In genomic region chr15:33580526-33580925, GRCh38 we compare ENCODE assay signal across 25 cellular contexts.
DNase-seq lines count a peak whose midpoint lies in the region; ATAC-seq and TF ChIP-seq lines count a peak whose summit lies in the region.
"Had no signal": no experiment of that assay in that cellular context is flagged by ENCODE, and none has a peak within 500 bp of the region (broad histone marks: within the 10 kb centered on the region; RNA-seq: fewer than 3 reads in every experiment).

No MANE protein-coding gene starts in this region.

- no peak overlapping the region for H3K23ac ChIP-seq in mesendoderm (ENCODE audit: low read length)

- DNase-seq in mammary epithelial cell = peak; percentile 59
- no peak for DNase-seq in MCF 10A (ENCODE audit: unreplicated experiment)
- peak; percentile 42 for DNase-seq in astrocyte of the hippocampus (ENCODE audit: low read depth, low spot score)
- DNase-seq in mesendoderm = no peak
- DNase-seq in aorta = no peak
- DNase-seq in activated CD4-positive, alpha-beta memory T cell treated with anti-CD3 and anti-CD28 coated beads for 36 hours = no peak
- no peak for DNase-seq in endodermal cell
- DNase-seq: activated naive CD4-positive, alpha-beta T cell treated with anti-CD3 and anti-CD28 coated beads for 36 hours; activated T-cell treated with anti-CD3 and anti-CD28 coated beads, Interleukin-2, amount 50 U/mL, for 4 hours; erythroblast; MV-4-11; naive B cell; NCI-H187; retina; SHP77; stimulated activated CD4-positive, alpha-beta T cell treated with anti-CD3 and anti-CD28 coated beads, Interleukin-12 subunit alpha, Interleukin-12 subunit beta, amount 100 ng/mL, for 4 hours; T-cell; transverse colon had no signal

- no peaks in the 10 kb centered on the region for H4K20me1 ChIP-seq in mammary epithelial cell (ENCODE audit: insufficient read depth, low read length)

- dilution Hi-C loops in mammary epithelial cell (cut with HindIII; ENCODE audit: low sequenced_read_pairs) = no loop called here

- H3K79me2 ChIP-seq in mammary epithelial cell (ENCODE audit: insufficient read depth, low read length) (no peaks in the 10 kb centered on the region), mesendoderm (ENCODE audit: control insufficient read depth, insufficient read depth, low read length) (no peaks in the 10 kb centered on the region)

- peaks cover 5% of the 10 kb centered on the region for H3K4me1 Mint-ChIP-seq in MCF 10A (ENCODE audit: insufficient read depth, unreplicated experiment)
- H3K4me1 Mint-ChIP-seq in activated CD4-positive, alpha-beta memory T cell treated with anti-CD3 and anti-CD28 coated beads for 36 hours (ENCODE audit: low read depth) = no peaks in the 10 kb centered on the region
- H3K4me1 Mint-ChIP-seq in endodermal cell = peaks cover 13% of the 10 kb centered on the region
- H3K4me1 Mint-ChIP-seq: naive B cell, T-cell had no signal

- no peak overlapping the region for H4K5ac ChIP-seq in mesendoderm (ENCODE audit: low read length)

- TF ChIP-seq CTCF in mammary epithelial cell (conservative IDR thresholded peaks at IDR 0.05 in 1 of 2, IDR thresholded peaks at IDR 0.05 in 1 of 2; ENCODE audit: extremely low read depth in 1 of 2, insufficient read depth in 1 of 2, low read depth in 1 of 2, low read length in 2 of 2) (no peak), MCF 10A (IDR thresholded peaks at IDR 0.05; ENCODE audit: unreplicated experiment) (no peak), endodermal cell (conservative IDR thresholded peaks at IDR 0.05) (no peak)

- BruUV-seq in mammary epithelial cell (replicated peaks; lab: Mats Ljungman, UMichigan) (no TSS peak), MCF 10A (replicated peaks; lab: Mats Ljungman, UMichigan) (no TSS peak)

- no peak overlapping the region for H2AK5ac ChIP-seq in mesendoderm (ENCODE audit: low read length)

- H3K27me3 Mint-ChIP-seq in MCF 10A (ENCODE audit: insufficient read depth, unreplicated experiment) (peaks cover 23% of the 10 kb centered on the region), endodermal cell (ENCODE audit: insufficient read depth) (no peaks in the 10 kb centered on the region)
- H3K27me3 Mint-ChIP-seq in activated CD4-positive, alpha-beta memory T cell treated with anti-CD3 and anti-CD28 coated beads for 36 hours = no peaks in the 10 kb centered on the region

- POLR2A ChIA-PET in MCF 10A (lab: Yijun Ruan, JAX) = no interaction called here
- POLR2A ChIA-PET in activated CD4-positive, alpha-beta memory T cell treated with anti-CD3 and anti-CD28 coated beads for 36 hours (lab: Charles Lee) = no interaction called here

- no peaks in the 10 kb centered on the region for H3K36me3 Mint-ChIP-seq in MCF 10A (ENCODE audit: insufficient read depth, unreplicated experiment)
- H3K36me3 Mint-ChIP-seq in activated CD4-positive, alpha-beta memory T cell treated with anti-CD3 and anti-CD28 coated beads for 36 hours = no peaks in the 10 kb centered on the region
- H3K36me3 Mint-ChIP-seq in endodermal cell (ENCODE audit: low read depth) = no peaks in the 10 kb centered on the region
- H3K36me3 Mint-ChIP-seq: naive B cell, T-cell had no signal

- H3K18ac ChIP-seq in mesendoderm (ENCODE audit: low read length) = no peak overlapping the region

- peak overlapping the region; percentile 57 for H3K4ac ChIP-seq in mesendoderm (ENCODE audit: low read depth, low read length)

- no peak overlapping the region for H2BK15ac ChIP-seq in mesendoderm (replicated peaks; ENCODE audit: low read depth)

- H4K8ac ChIP-seq in mesendoderm (ENCODE audit: low read depth, low read length) = no peak overlapping the region

- H3K4me2 ChIP-seq in mammary epithelial cell (ENCODE audit: insufficient read depth, low read depth, low read length) (no peak overlapping the region), mesendoderm (ENCODE audit: low read length) (no peak overlapping the region)

- H3K4me3 ChIP-seq in mammary epithelial cell (replicated peaks in 1 of 3; ENCODE audit: insufficient read depth in 1 of 3, low read depth in 2 of 3, low read length in 3 of 3) (no peak overlapping the region), mesendoderm (ENCODE audit: low read length) (no peak overlapping the region), aorta (ENCODE audit: low read length in 2 of 2) (no peak overlapping the region), endodermal cell (ENCODE audit: low read length) (no peak overlapping the region)
- H3K4me3 ChIP-seq: dorsolateral prefrontal cortex, gastroesophageal sphincter, K562, transverse colon had no signal

- 0% methylated on average over 1 of the region's 2 CpGs for WGBS in mammary epithelial cell (ENCODE audit: low coverage, missing lambda C conversion rate)
- WGBS in mesendoderm (ENCODE audit: extremely low coverage, insufficient coverage, low lambda C conversion rate) = no CpG with 5 or more reads among the region's 2 CpGs
- WGBS in aorta, 2 donors = 62 to 63% methylated on average over 2 of the region's 2 CpGs
- 89 to 100% methylated on average over 1 to 2 of the region's 2 CpGs for WGBS in endodermal cell (ENCODE audit: insufficient coverage in 1 of 2, insufficient read length in 1 of 2), 2 experiments

- in situ Hi-C loops in mammary epithelial cell (cut with MboI; ENCODE audit: low sequenced_read_pairs in 2 of 2) = no loop called here

- H2BK120ac ChIP-seq in mesendoderm (ENCODE audit: low read depth, low read length) = no peak overlapping the region

- intact Hi-C loops in mammary epithelial cell (cut with micrococcal nuclease) (no loop called here), MCF 10A (cut with micrococcal nuclease) (no loop called here), aorta (cut with DNase I) (no loop called here)
- intact Hi-C loops in activated CD4-positive, alpha-beta memory T cell treated with anti-CD3 and anti-CD28 coated beads for 36 hours (cut with micrococcal nuclease) = no loop called here

- H3K27me3 ChIP-seq in mammary epithelial cell (ENCODE audit: insufficient read depth, low read length) = no peaks in the 10 kb centered on the region
- no peaks in the 10 kb centered on the region for H3K27me3 ChIP-seq in mesendoderm (ENCODE audit: insufficient read depth, low read length, poor library complexity)
- no peaks in the 10 kb centered on the region for H3K27me3 ChIP-seq in aorta (ENCODE audit: control insufficient read depth in 1 of 2, insufficient read depth in 2 of 2, low read length in 1 of 2)
- no peaks in the 10 kb centered on the region for H3K27me3 ChIP-seq in endodermal cell (ENCODE audit: control insufficient read depth, insufficient read depth, low read length, poor library complexity, severe bottlenecking)
- H3K27me3 ChIP-seq: dorsolateral prefrontal cortex, gastroesophageal sphincter, transverse colon had no signal

- no peak for ATAC-seq in aorta (ENCODE audit: low FRiP score)
- no peak for ATAC-seq in GM18520 (IDR thresholded peaks at IDR 0.05; ENCODE audit: unreplicated experiment)
- ATAC-seq: activated T-cell treated with anti-CD3 and anti-CD28 coated beads, Interleukin-2, amount 50 U/mL, for 4 hours; gastroesophageal sphincter; HCT116; K562; T-cell had no signal

- peaks cover 4% of the 10 kb centered on the region for H3K9me3 Mint-ChIP-seq in MCF 10A (ENCODE audit: unreplicated experiment)
- no peaks in the 10 kb centered on the region for H3K9me3 Mint-ChIP-seq in activated CD4-positive, alpha-beta memory T cell treated with anti-CD3 and anti-CD28 coated beads for 36 hours
- H3K9me3 Mint-ChIP-seq in endodermal cell = no peaks in the 10 kb centered on the region
- H3K9me3 Mint-ChIP-seq: activated T-cell treated with anti-CD3 and anti-CD28 coated beads, Interleukin-2, amount 50 U/mL, for 4 hours; stimulated activated naive CD8-positive, alpha-beta T cell treated with anti-CD3 and anti-CD28 coated beads, Interleukin-15, Interleukin-2, amounts not matched to agents 100 ng/mL and 50 ng/mL, for 24 hours had no signal

- no peak overlapping the region for H3K27ac Mint-ChIP-seq in MCF 10A (ENCODE audit: low read depth, unreplicated experiment)
- no peak overlapping the region for H3K27ac Mint-ChIP-seq in activated CD4-positive, alpha-beta memory T cell treated with anti-CD3 and anti-CD28 coated beads for 36 hours
- H3K27ac Mint-ChIP-seq in endodermal cell = no peak overlapping the region
- H3K27ac Mint-ChIP-seq: activated naive CD4-positive, alpha-beta T cell treated with anti-CD3 and anti-CD28 coated beads for 36 hours; naive B cell; stimulated activated naive CD8-positive, alpha-beta T cell treated with anti-CD3 and anti-CD28 coated beads, Interleukin-15, Interleukin-2, amounts not matched to agents 100 ng/mL and 50 ng/mL, for 24 hours; T-cell had no signal

- H3K36me3 ChIP-seq in mammary epithelial cell (ENCODE audit: insufficient read depth, low read length) = no peaks in the 10 kb centered on the region
- H3K36me3 ChIP-seq in mesendoderm (ENCODE audit: control insufficient read depth, insufficient read depth, low read length) = no peaks in the 10 kb centered on the region
- no peaks in the 10 kb centered on the region for H3K36me3 ChIP-seq in aorta (ENCODE audit: control insufficient read depth in 1 of 2, insufficient read depth in 2 of 2, low read length in 1 of 2)
- H3K36me3 ChIP-seq in endodermal cell (ENCODE audit: control insufficient read depth, insufficient read depth, low read length) = no peaks in the 10 kb centered on the region
- H3K36me3 ChIP-seq: transverse colon had no signal

- H3K56ac ChIP-seq in mesendoderm (ENCODE audit: low read length) = no peak overlapping the region

- H3K9me3 ChIP-seq in mammary epithelial cell (replicated peaks; ENCODE audit: insufficient read depth, low read length) (no peaks in the 10 kb centered on the region), aorta (ENCODE audit: control insufficient read depth, low read length) (no peaks in the 10 kb centered on the region), endodermal cell (ENCODE audit: control insufficient read depth, low read length) (peaks cover under 1% of the 10 kb centered on the region)
- H3K9me3 ChIP-seq: gastroesophageal sphincter, transverse colon had no signal

- H3K4me3 Mint-ChIP-seq in MCF 10A (ENCODE audit: unreplicated experiment) (no peak overlapping the region), endodermal cell (no peak overlapping the region)
- no peak overlapping the region for H3K4me3 Mint-ChIP-seq in activated CD4-positive, alpha-beta memory T cell treated with anti-CD3 and anti-CD28 coated beads for 36 hours
- H3K4me3 Mint-ChIP-seq: activated naive CD4-positive, alpha-beta T cell treated with anti-CD3 and anti-CD28 coated beads for 36 hours; activated T-cell treated with anti-CD3 and anti-CD28 coated beads, Interleukin-2, amount 50 U/mL, for 4 hours; naive B cell; stimulated activated naive CD8-positive, alpha-beta T cell treated with anti-CD3 and anti-CD28 coated beads, Interleukin-15, Interleukin-2, amounts not matched to agents 100 ng/mL and 50 ng/mL, for 24 hours; T-cell had no signal

- H3K27ac ChIP-seq in mammary epithelial cell (ENCODE audit: insufficient read depth, low read depth, low read length) (peak overlapping the region; percentile 48), mesendoderm (ENCODE audit: low read depth, low read length) (no peak overlapping the region), aorta (ENCODE audit: low read depth in 1 of 2, low read length in 2 of 2) (peak overlapping the region; percentile 12 to 52), endodermal cell (ENCODE audit: low read depth, low read length) (no peak overlapping the region)
- H3K27ac ChIP-seq: 22Rv1, gastroesophageal sphincter, transverse colon had no signal

- H3K79me1 ChIP-seq in mesendoderm (ENCODE audit: low read length) = no peaks in the 10 kb centered on the region

- H2AFZ ChIP-seq in mammary epithelial cell (ENCODE audit: low read depth, low read length) = no peak overlapping the region

- H2BK5ac ChIP-seq in mesendoderm (ENCODE audit: low read length) = no peak overlapping the region

- H3K4me1 ChIP-seq in mammary epithelial cell (ENCODE audit: insufficient read depth, low read length) (peaks cover 15% of the 10 kb centered on the region), mesendoderm (ENCODE audit: control insufficient read depth, low read depth, low read length) (no peaks in the 10 kb centered on the region), aorta (ENCODE audit: control insufficient read depth in 1 of 2, insufficient read depth in 2 of 2, low read length in 2 of 2) (peaks cover 4 to 12% of the 10 kb centered on the region in 2 donors), endodermal cell (ENCODE audit: control insufficient read depth, insufficient read depth, low read length) (no peaks in the 10 kb centered on the region)
- H3K4me1 ChIP-seq: gastroesophageal sphincter, transverse colon had no signal

- H3K9ac ChIP-seq in mammary epithelial cell (ENCODE audit: insufficient read depth, low read length) (no peak overlapping the region), mesendoderm (ENCODE audit: low read length) (no peak overlapping the region), endodermal cell (ENCODE audit: extremely low read depth, low read length, poor library complexity, severe bottlenecking) (no peak overlapping the region)

- CTCF ChIA-PET in mammary epithelial cell (lab: Charles Lee; ENCODE audit: low non-redundant PET) (interaction anchor here (1.2 kb wide), 1 partner anchor 120 kb away, joined by 4 read pairs; no protein-coding TSS in a partner anchor), MCF 10A (lab: Yijun Ruan, JAX) (interaction anchor here (0.5 kb wide), 1 partner anchor 354 kb away, joined by 3 read pairs; no protein-coding TSS in a partner anchor)
- CTCF ChIA-PET in activated CD4-positive, alpha-beta memory T cell treated with anti-CD3 and anti-CD28 coated beads for 36 hours (lab: Charles Lee) = no interaction called here

Comparison
In these comparisons a context has a peak if more than half of its experiments do, and no peak if none do; other contexts are left out.
1. DNase-seq: peak in mammary epithelial cell (single experiment) and astrocyte of the hippocampus (single experiment); none in MCF 10A (single experiment), mesendoderm (single experiment), aorta (0 of 2), activated CD4-positive, alpha-beta memory T cell treated with anti-CD3 and anti-CD28 coated beads for 36 hours (single experiment) and endodermal cell (single experiment).
2. H3K27ac ChIP-seq: peak in mammary epithelial cell (single experiment) and aorta (2 of 2); none in mesendoderm (single experiment) and endodermal cell (single experiment).